ENCODE assay signal across 30 cellular contexts in the genomic region with DNA sequence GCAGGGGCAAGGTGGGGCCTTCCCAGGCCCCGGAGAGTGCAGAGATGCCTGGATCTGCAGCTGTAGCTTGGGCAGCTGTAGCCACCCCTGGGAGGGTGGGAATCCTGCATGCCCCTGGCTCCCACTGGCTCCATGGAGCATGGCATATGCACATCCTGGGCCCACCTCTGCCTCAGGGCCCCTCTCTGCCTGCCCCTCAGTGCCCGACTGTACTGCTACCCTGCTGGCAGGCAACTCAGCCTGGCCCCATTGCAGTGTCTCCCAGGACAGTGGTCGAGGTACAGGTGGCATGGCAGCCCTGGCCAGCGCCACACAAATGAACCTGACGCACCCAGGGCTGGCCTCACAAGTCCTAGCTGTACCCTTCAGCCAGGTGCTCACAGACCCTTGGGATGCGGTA.
"Had no signal": no experiment of that assay in that cellular context is flagged by ENCODE, and none has a peak within 500 bp of the region (broad histone marks: within the 10 kb centered on the region; RNA-seq: fewer than 3 reads in every experiment).

No MANE protein-coding gene starts in this region.

- H2AFZ ChIP-seq: PC-9 had no signal

- H3K27ac ChIP-seq: PC-9, RWPE1 had no signal

- H3K9me3 ChIP-seq: MG63 had no signal

- H3K36me3 ChIP-seq: MG63 had no signal

- H3K4me2 ChIP-seq: PC-9 had no signal

- H3K4me3 ChIP-seq: MG63, PC-9 had no signal

- FAIRE-seq: bronchial epithelial cell, RCC 7860, TTC549 had no signal

- DNase-seq: activated CD4-positive, alpha-beta T cell treated with anti-CD3 and anti-CD28 coated beads, Interleukin-2, amount 10 ng/mL, durations not matched to agents 24 days and 14 days; activated CD4-positive, alpha-beta T cell treated with anti-CD3 and anti-CD28 coated beads, Interleukin-2, amount 50 U/mL, for 4 hours; activated CD8-positive, alpha-beta T cell treated with anti-CD3 and anti-CD28 coated beads, Interleukin-2, amount 10 ng/mL, durations not matched to agents 7 days and 5 days; activated effector memory CD4-positive, alpha-beta T cell treated with Interleukin-2 at 50 U/mL for 16 hours; activated naive CD4-positive, alpha-beta T cell treated with anti-CD3 and anti-CD28 coated beads, Interleukin-2, amount 10 ng/mL, durations not matched to agents 7 days and 5 days; activated naive CD8-positive, alpha-beta T cell treated with anti-CD3 and anti-CD28 coated beads, Interleukin-2, amount 50 U/mL, for 24 hours; activated T-cell treated with anti-CD3 and anti-CD28 coated beads, Interleukin-2, amount 50 U/mL, for 4 hours; anterior cingulate cortex; caudate nucleus; cerebellar nuclear complex; Kasumi-1; KBM-7; MG63; NCI-H1048; NCI-H1105 treated with DMSO at 0.1 percent for 48 hours; NCI-H1436; NCI-H1694; NCI-H1930; NCI-H345; NCI-H524 treated with DMSO at 0.1 percent for 48 hours; NCI-H748 treated with DMSO at 0.1 percent for 48 hours; NK-92 treated with Interleukin-12 subunit alpha and Interleukin-12 subunit beta, amount 100 ng/mL, for 24 hours; PC-9; SW 1271; T-helper 1 cell; T1000 had no signal

- ATAC-seq: activated CD8-positive, alpha-beta T cell treated with anti-CD3 and anti-CD28 coated beads, Interleukin-2, amount 10 ng/mL, durations not matched to agents 7 days and 5 days; activated naive CD8-positive, alpha-beta T cell treated with anti-CD3 and anti-CD28 coated beads, Interleukin-2, amount 50 U/mL, for 24 hours; activated T-cell treated with anti-CD3 and anti-CD28 coated beads, Interleukin-2, amount 50 U/mL, for 4 hours had no signal

- H3K27me3 ChIP-seq: MG63 had no signal
